ENCODE assay signal across 10 cellular contexts in genomic region chr3:194768586-194768985, GRCh38.
A peak's percentile ranks its signal among the peaks of the same experiment; 100 is the strongest.
DNase-seq lines count a peak whose midpoint lies in the region; ATAC-seq and TF ChIP-seq lines count a peak whose summit lies in the region.
"Had no signal": no experiment of that assay in that cellular context is flagged by ENCODE, and none has a peak within 500 bp of the region (broad histone marks: within the 10 kb centered on the region; RNA-seq: fewer than 3 reads in every experiment).

No MANE protein-coding gene starts in this region.

- no peak for DNase-seq in activated CD4-positive, alpha-beta memory T cell treated with anti-CD3 and anti-CD28 coated beads for 36 hours
- no peak for DNase-seq in activated CD4-positive, alpha-beta memory T cell treated with anti-CD3 and anti-CD28 coated beads, Interleukin-2, amount 10 ng/mL, durations not matched to agents 7 days and 5 days
- DNase-seq in stimulated activated CD8-positive, alpha-beta memory T cell treated with anti-CD3 and anti-CD28 coated beads, Interleukin-4, amount 100 ng/mL, for 48 hours: peak; percentile 27

- POLR2A ChIA-PET in activated CD4-positive, alpha-beta memory T cell treated with anti-CD3 and anti-CD28 coated beads for 36 hours (lab: Charles Lee): interaction anchor here (0.6 kb wide), 1 partner anchor 32 kb away, joined by 3 read pairs; no protein-coding TSS in a partner anchor
- POLR2A ChIA-PET in activated CD4-positive, alpha-beta memory T cell treated with anti-CD3 and anti-CD28 coated beads, Interleukin-2, amount 10 ng/mL, durations not matched to agents 7 days and 5 days (lab: Charles Lee): interaction anchor here (1.0 to 1.3 kb wide), 2 partner anchors 26 to 96 kb away, joined by 5 to 6 read pairs; partner anchors contain the start of gene LSG1

- peak overlapping the region; percentile 20; the same call in 1 of the 2 replicates for H3K4me3 ChIP-seq in iPS-18c (ENCODE audit: insufficient read depth, low read depth, low read length)

- H3K4me1 Mint-ChIP-seq in activated CD4-positive, alpha-beta memory T cell treated with anti-CD3 and anti-CD28 coated beads for 36 hours (ENCODE audit: low read depth): peaks cover 19% of the 10 kb centered on the region
- H3K4me1 Mint-ChIP-seq in activated CD4-positive, alpha-beta memory T cell treated with anti-CD3 and anti-CD28 coated beads, Interleukin-2, amount 10 ng/mL, durations not matched to agents 7 days and 5 days: peaks cover 19% of the 10 kb centered on the region

- H3K27ac Mint-ChIP-seq in activated CD4-positive, alpha-beta memory T cell treated with anti-CD3 and anti-CD28 coated beads for 36 hours: peak overlapping the region; percentile 70
- no peak overlapping the region for H3K27ac Mint-ChIP-seq in activated CD4-positive, alpha-beta memory T cell treated with anti-CD3 and anti-CD28 coated beads, Interleukin-2, amount 10 ng/mL, durations not matched to agents 7 days and 5 days

- peak overlapping the region; percentile 82 for H3K27ac ChIP-seq in VCaP
- H3K27ac ChIP-seq: upper lobe of left lung had no signal

- ATAC-seq in GM18873 (IDR thresholded peaks at IDR 0.05; ENCODE audit: low FRiP score, unreplicated experiment): no peak
- ATAC-seq in HG03159 (IDR thresholded peaks at IDR 0.05; ENCODE audit: unreplicated experiment): no peak
- ATAC-seq in HG03175 (IDR thresholded peaks at IDR 0.05; ENCODE audit: unreplicated experiment): no peak

- H3K36me3 Mint-ChIP-seq in activated CD4-positive, alpha-beta memory T cell treated with anti-CD3 and anti-CD28 coated beads for 36 hours: no peaks in the 10 kb centered on the region
- no peaks in the 10 kb centered on the region for H3K36me3 Mint-ChIP-seq in activated CD4-positive, alpha-beta memory T cell treated with anti-CD3 and anti-CD28 coated beads, Interleukin-2, amount 10 ng/mL, durations not matched to agents 7 days and 5 days (ENCODE audit: low read depth)

- H3K4me3 Mint-ChIP-seq in activated CD4-positive, alpha-beta memory T cell treated with anti-CD3 and anti-CD28 coated beads for 36 hours: peak overlapping the region; percentile 59
- H3K4me3 Mint-ChIP-seq in activated CD4-positive, alpha-beta memory T cell treated with anti-CD3 and anti-CD28 coated beads, Interleukin-2, amount 10 ng/mL, durations not matched to agents 7 days and 5 days: no peak overlapping the region

- TF ChIP-seq CTCF in VCaP (conservative IDR thresholded peaks at IDR 0.05): no peak

- no peaks in the 10 kb centered on the region for H3K9me3 Mint-ChIP-seq in activated CD4-positive, alpha-beta memory T cell treated with anti-CD3 and anti-CD28 coated beads for 36 hours
- no peaks in the 10 kb centered on the region for H3K9me3 Mint-ChIP-seq in activated CD4-positive, alpha-beta memory T cell treated with anti-CD3 and anti-CD28 coated beads, Interleukin-2, amount 10 ng/mL, durations not matched to agents 7 days and 5 days

- intact Hi-C loops in activated CD4-positive, alpha-beta memory T cell treated with anti-CD3 and anti-CD28 coated beads for 36 hours (cut with micrococcal nuclease): loop anchor here (2.0 to 10.0 kb wide), 6 partner anchors 282 to 1140 kb away; partner anchors contain the start of genes ATP13A3, PPP1R2, TNK2 and XXYLT1

- H3K9me3 ChIP-seq in iPS-18c (ENCODE audit: control insufficient read depth, insufficient read depth, low read length): no peaks in the 10 kb centered on the region
- H3K9me3 ChIP-seq: SK-N-SH, upper lobe of left lung had no signal

- CTCF ChIA-PET in activated CD4-positive, alpha-beta memory T cell treated with anti-CD3 and anti-CD28 coated beads for 36 hours (lab: Charles Lee): interaction anchor here (1.0 to 1.6 kb wide), 3 partner anchors 81 to 135 kb away, joined by 3 to 8 read pairs (median 4); partner anchors contain the start of gene TMEM44
- CTCF ChIA-PET in activated CD4-positive, alpha-beta memory T cell treated with anti-CD3 and anti-CD28 coated beads, Interleukin-2, amount 10 ng/mL, durations not matched to agents 7 days and 5 days (lab: Charles Lee): interaction anchor here (1.0 to 1.3 kb wide), 3 partner anchors 81 to 97 kb away, joined by 4 to 7 read pairs (median 6); no protein-coding TSS in a partner anchor

- peaks cover 5% of the 10 kb centered on the region for H3K27me3 Mint-ChIP-seq in activated CD4-positive, alpha-beta memory T cell treated with anti-CD3 and anti-CD28 coated beads for 36 hours
- H3K27me3 Mint-ChIP-seq in activated CD4-positive, alpha-beta memory T cell treated with anti-CD3 and anti-CD28 coated beads, Interleukin-2, amount 10 ng/mL, durations not matched to agents 7 days and 5 days: peaks cover 28% of the 10 kb centered on the region
